ENCODE assay signal across 15 cellular contexts in genomic region chr4:102157984-102158383, GRCh38.
"Had no signal": no experiment of that assay in that cellular context is flagged by ENCODE, and none has a peak within 500 bp of the region (broad histone marks: within the 10 kb centered on the region; RNA-seq: fewer than 3 reads in every experiment).

No MANE protein-coding gene starts in this region.

- H3K9me3 ChIP-seq: prostate gland, spleen, tibial artery, vagina had no signal

- DNase-seq: activated CD4-positive, alpha-beta T cell treated with anti-CD3 and anti-CD28 coated beads, Interleukin-2, amount 10 ng/mL, durations not matched to agents 7 days and 5 days; activated CD4-positive, CD25-positive, alpha-beta regulatory T cell; activated naive CD4-positive, alpha-beta T cell treated with anti-CD3 and anti-CD28 coated beads, Interleukin-2, amount 10 ng/mL, durations not matched to agents 7 days and 5 days; activated T-cell treated with anti-CD3 and anti-CD28 coated beads for 4 hours; foreskin keratinocyte; head of caudate nucleus; mesendoderm; spleen; stimulated activated CD4-positive, alpha-beta T cell treated with anti-CD3 and anti-CD28 coated beads, Interleukin-1b, Interleukin-23, amount 100 ng/mL, for 48 hours; tibial artery had no signal

- ATAC-seq: activated T-helper 17 cell treated with anti-CD3 and anti-CD28 coated beads, Interleukin-2, amount 50 U/mL, for 72 hours; foreskin keratinocyte; sciatic nerve; stimulated activated memory B cell treated with anti-CD40 and anti-IgM and Interleukin-4, amounts not matched to agents 10 μg/mL and 1 μg/mL and 100 μg/mL, for 72 hours had no signal

- H3K27me3 ChIP-seq: foreskin keratinocyte, spleen, tibial artery, vagina had no signal

- H3K4me3 ChIP-seq: prostate gland, spleen, tibial artery, vagina had no signal

- H3K4me1 ChIP-seq: foreskin keratinocyte, prostate gland, spleen, tibial artery, vagina had no signal

- H3K27ac ChIP-seq: foreskin keratinocyte, prostate gland, spleen, tibial artery, vagina had no signal

- H3K36me3 ChIP-seq: prostate gland, spleen, tibial artery, vagina had no signal
